8 cellular contexts compared by ENCODE assay signal in the genomic region with DNA sequence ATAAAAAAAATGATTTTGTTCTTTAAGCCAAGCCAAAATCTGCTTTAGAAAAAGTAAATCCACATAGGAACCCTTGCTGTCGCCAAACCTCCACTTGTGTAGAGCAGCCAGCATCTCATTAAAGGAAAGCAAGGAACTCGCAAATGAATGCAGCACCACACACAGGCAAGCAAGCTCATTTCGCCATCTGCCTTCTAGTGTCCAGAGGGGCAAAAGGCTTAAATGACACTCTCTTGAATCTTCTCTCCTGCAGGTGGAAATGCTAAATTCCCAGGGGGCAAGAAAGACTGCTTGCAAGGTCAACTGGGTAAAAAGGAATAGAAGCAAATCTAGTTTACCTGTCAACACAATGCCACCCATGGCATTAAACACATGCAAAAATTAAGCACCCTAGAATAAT. TPM values are rescaled to one million over a fixed set of nuclear protein-coding genes. Genes with fewer than 3 reads are reported as not detected.
DNase-seq lines count a peak whose midpoint lies in the region; TF ChIP-seq lines count a peak whose summit lies in the region.

No MANE protein-coding gene starts in this region.

- H3K36me3 Mint-ChIP-seq in neural crest cell (ENCODE audit: low read depth), result no peaks in the 10 kb centered on the region

- peaks cover 24% of the 10 kb centered on the region for H3K4me1 Mint-ChIP-seq in neural crest cell

- peak overlapping the region; percentile 89 for H3K4me3 Mint-ChIP-seq in neural crest cell

- H3K9me3 Mint-ChIP-seq in neural crest cell, result no peaks in the 10 kb centered on the region

- TF ChIP-seq CTCF in GM20000 (IDR thresholded peaks at IDR 0.05; ENCODE audit: extremely low read depth, missing control alignments) (peak; percentile 38), astrocyte of the spinal cord (IDR thresholded peaks at IDR 0.05; ENCODE audit: low read depth, low read length) (peak; percentile 54), neural crest cell (conservative IDR thresholded peaks at IDR 0.05) (peak; percentile 40)

- in situ Hi-C loops in astrocyte of the spinal cord (cut with HindIII; ENCODE audit: low sequenced_read_pairs), result no loop called here

- no peak overlapping the region for H3K4me3 ChIP-seq in astrocyte of the spinal cord (ENCODE audit: low read depth, low read length)

- H3K27me3 Mint-ChIP-seq in neural crest cell (ENCODE audit: low read depth), result peaks cover 36% of the 10 kb centered on the region

- DNase-seq in DMS 273 treated with DMSO at 0.1 percent for 48 hours (lab: John Stamatoyannopoulos, UW) (peak; percentile 33), GM20000 (ENCODE audit: low spot score) (peak; percentile 55), NCI-H2107 treated with DMSO at 0.1 percent for 48 hours (lab: John Stamatoyannopoulos, UW; ENCODE audit: unreplicated experiment) (peak; percentile 97), astrocyte of the spinal cord (ENCODE audit: low read depth, low spot score) (peak; percentile 64), neural crest cell (ENCODE audit: low read depth, low spot score) (no peak), HUDEP-2 (lab: John Stamatoyannopoulos, UW; ENCODE audit: unreplicated experiment in 76 of 76) (no peak), RPMI8226 (no peak)
- DNase-seq in stimulated activated CD4-positive, alpha-beta T cell treated with anti-CD3 and anti-CD28 coated beads, Interleukin-4, amount 100 ng/mL, for 24 hours, result no peak

- H3K27ac Mint-ChIP-seq in neural crest cell (ENCODE audit: unreplicated experiment), result no peak overlapping the region

RNA-seq across cellular contexts. Expression of a gene that starts 2.4 kb away (rescaled TPM):
- 4.9 and 5.5 TPM in 2 replicates for total RNA-seq in neural crest cell

Comparison
In these comparisons a context has a peak if more than half of its experiments do, and no peak if none do; other contexts are left out.
1. DNase-seq: peak in DMS 273 treated with DMSO at 0.1 percent for 48 hours (single experiment), GM20000 (single experiment), NCI-H2107 treated with DMSO at 0.1 percent for 48 hours (single experiment) and astrocyte of the spinal cord (single experiment); none in neural crest cell (single experiment), HUDEP-2 (0 of 76), RPMI8226 (single experiment) and stimulated activated CD4-positive, alpha-beta T cell treated with anti-CD3 and anti-CD28 coated beads, Interleukin-4, amount 100 ng/mL, for 24 hours (single experiment).
2. Peak in every context shown above with its lines, with median percentiles within 50 percentile points of each other: CTCF ChIP-seq.